ENCODE assay signal across 16 cellular contexts in genomic region chr1:11746092-11746491, GRCh38. TPM values are rescaled to one million over a fixed set of nuclear protein-coding genes. Genes with fewer than 3 reads are reported as not detected.
DNase-seq lines count a peak whose midpoint lies in the region; ATAC-seq, FAIRE-seq and TF ChIP-seq lines count a peak whose summit lies in the region.
"Had no signal": no experiment of that assay in that cellular context is flagged by ENCODE, and none has a peak within 500 bp of the region (broad histone marks: within the 10 kb centered on the region; RNA-seq: fewer than 3 reads in every experiment).

No MANE protein-coding gene starts in this region.

- DNase-seq in SK-N-SH: no peak
- DNase-seq in NB4 (ENCODE audit: low read depth): peak; percentile 27
- DNase-seq in effector memory CD8-positive, alpha-beta T cell: no peak
- DNase-seq in small intestine: peak; percentile 38
- no peak for DNase-seq in NCI-H2107 treated with DMSO at 0.1 percent for 48 hours (lab: John Stamatoyannopoulos, UW; ENCODE audit: unreplicated experiment)
- DNase-seq in stimulated activated CD4-positive, alpha-beta T cell treated with anti-CD3 and anti-CD28 coated beads, Interleukin-4, amount 100 ng/mL, for 4 hours: no peak
- DNase-seq: dorsolateral prefrontal cortex; MG63; NCI-H1694 treated with DMSO at 0.1 percent for 48 hours; NCI-H446 treated with DMSO at 0.1 percent for 48 hours; stimulated activated naive CD4-positive, alpha-beta T cell; transverse colon had no signal

- no peak overlapping the region for H3K4me2 ChIP-seq in SK-N-SH

- peak overlapping the region; percentile 54 to 75 for H3K27ac Mint-ChIP-seq in effector memory CD8-positive, alpha-beta T cell

- 81% methylated on average over 6 of the region's 6 CpGs for WGBS in SK-N-SH (ENCODE audit: low lambda C conversion rate)
- 17 to 64% (median 46%) methylated on average over 6 of the region's 6 CpGs for WGBS in small intestine, 3 donors

- no peaks in the 10 kb centered on the region for H3K9me3 Mint-ChIP-seq in effector memory CD8-positive, alpha-beta T cell

- ATAC-seq in SK-N-SH treated with all-trans-retinoic acid at 6 μM for 48 hours (no peak), HG03280 (IDR thresholded peaks at IDR 0.05; ENCODE audit: unreplicated experiment) (no peak)
- no peak for ATAC-seq in effector memory CD8-positive, alpha-beta T cell (replicated peaks)

- CTCF ChIA-PET in SK-N-SH (lab: Yijun Ruan, JAX): no interaction called here

- TF ChIP-seq EP300 in SK-N-SH (IDR thresholded peaks at IDR 0.05; ENCODE audit: borderline replicate concordance in 1 of 2, low read depth in 1 of 2, low read length in 1 of 2): no peak

- H3K79me2 ChIP-seq in SK-N-SH (ENCODE audit: insufficient read depth): peaks cover 4% of the 10 kb centered on the region; the same call in 1 of the 2 replicates

- no peak for TF ChIP-seq CTCF in SK-N-SH (IDR thresholded peaks at IDR 0.05)
- TF ChIP-seq CTCF in NB4 (IDR thresholded peaks at IDR 0.05; ENCODE audit: low read depth, low read length): no peak

- POLR2A ChIA-PET in SK-N-SH (lab: Yijun Ruan, JAX): no interaction called here

- H3K4me3 ChIP-seq in SK-N-SH (ENCODE audit: low read depth in 2 of 2, low read length in 1 of 2): no peak overlapping the region
- no peak overlapping the region for H3K4me3 ChIP-seq in NB4 (ENCODE audit: low read depth, low read length)
- H3K4me3 ChIP-seq in small intestine (ENCODE audit: low read depth in 1 of 2, low read length in 2 of 2): no peak overlapping the region
- H3K4me3 ChIP-seq: dorsolateral prefrontal cortex, esophagus muscularis mucosa, MG63, transverse colon had no signal

- no peaks in the 10 kb centered on the region for H3K9me2 ChIP-seq in SK-N-SH

- no peak for TF ChIP-seq POLR2A in NB4 (IDR thresholded peaks at IDR 0.05; ENCODE audit: extremely low read depth, insufficient read length)

- no peaks in the 10 kb centered on the region for H3K27me3 Mint-ChIP-seq in effector memory CD8-positive, alpha-beta T cell

- H3K4me1 ChIP-seq in SK-N-SH (ENCODE audit: control insufficient read depth in 1 of 2, insufficient read depth in 2 of 2, low read depth in 1 of 2, low read length in 1 of 2): peaks cover 0 to 2% of the 10 kb centered on the region in 2 experiments; a peak in 1 of 4 replicates
- H3K4me1 ChIP-seq in small intestine (ENCODE audit: control insufficient read depth in 2 of 2, insufficient read depth in 1 of 2, low read depth in 1 of 2, low read length in 1 of 2): no peaks in the 10 kb centered on the region

- H3K27ac ChIP-seq in SK-N-SH (ENCODE audit: low read depth in 2 of 2, low read length in 1 of 2) (no peak overlapping the region), small intestine (ENCODE audit: low read depth in 1 of 2, low read length in 1 of 2) (no peak overlapping the region)
- H3K27ac ChIP-seq: esophagus muscularis mucosa, transverse colon had no signal

- no peak for TF ChIP-seq RAD21 in SK-N-SH (IDR thresholded peaks at IDR 0.05; ENCODE audit: low read length)

- H4K20me1 ChIP-seq in SK-N-SH (ENCODE audit: insufficient read depth): no peaks in the 10 kb centered on the region

- H3F3A ChIP-seq in SK-N-SH (replicated peaks; ENCODE audit: insufficient read depth): no peaks in the 10 kb centered on the region

- H3K27me3 ChIP-seq in SK-N-SH (ENCODE audit: insufficient read depth) (no peaks in the 10 kb centered on the region), small intestine (ENCODE audit: control insufficient read depth in 2 of 2, insufficient read depth in 2 of 2, low read length in 2 of 2) (no peaks in the 10 kb centered on the region)
- H3K27me3 ChIP-seq: dorsolateral prefrontal cortex, esophagus muscularis mucosa, MG63, transverse colon had no signal

- H3K36me3 Mint-ChIP-seq in effector memory CD8-positive, alpha-beta T cell (ENCODE audit: insufficient read depth): peaks cover 11% of the 10 kb centered on the region

- H3K4me1 Mint-ChIP-seq in effector memory CD8-positive, alpha-beta T cell (ENCODE audit: low read depth in 2 of 2): peaks cover 38 to 44% of the 10 kb centered on the region in 2 donors

- H3K9ac ChIP-seq in SK-N-SH: no peak overlapping the region

- no peak overlapping the region for H3K4me3 Mint-ChIP-seq in effector memory CD8-positive, alpha-beta T cell

- H3K36me3 ChIP-seq in SK-N-SH (replicated peaks in 1 of 2; ENCODE audit: control insufficient read depth in 1 of 2, insufficient read depth in 2 of 2, low read length in 1 of 2) (peaks cover 4 to 10% of the 10 kb centered on the region in 2 experiments), small intestine (ENCODE audit: control insufficient read depth in 2 of 2, insufficient read depth in 2 of 2, low read length in 2 of 2) (peaks cover 0 to 5% of the 10 kb centered on the region in 2 donors)

- FAIRE-seq in small intestine (lab: Jason Lieb, UNC): no peak
- FAIRE-seq: A204.1 had no signal

- H2AFZ ChIP-seq in SK-N-SH (ENCODE audit: low read depth): no peak overlapping the region

- H3K9me3 ChIP-seq in SK-N-SH (no peaks in the 10 kb centered on the region), small intestine (ENCODE audit: control insufficient read depth, low read depth) (no peaks in the 10 kb centered on the region)
- H3K9me3 ChIP-seq: esophagus muscularis mucosa, MG63, transverse colon had no signal

TF ChIP-seq in SK-N-SH, 30 proteins besides CTCF, POLR2A, EP300 and RAD21:
- TF ChIP-seq ZBTB33 (IDR thresholded peaks at IDR 0.05; ENCODE audit: borderline replicate concordance, low read depth) (no peak), NFIC (IDR thresholded peaks at IDR 0.05; ENCODE audit: borderline replicate concordance) (no peak), FOSL2 (IDR thresholded peaks at IDR 0.05; ENCODE audit: borderline replicate concordance, low read depth) (peak; percentile 21; the same call in 1 of the 2 replicates)
TF ChIP-seq in SK-N-SH: peak in this region for 1.

TF ChIP-seq in SK-N-SH treated with all-trans-retinoic acid at 6 μM for 48 hours, 23 proteins besides CTCF, POLR2A, EP300 and RAD21 (continues in another document):
- TF ChIP-seq ISL1 (CRISPR knock-in tag; IDR thresholded peaks at IDR 0.05) (no peak), GLIS3 (CRISPR knock-in tag; IDR thresholded peaks at IDR 0.05) (no peak), ESRRG (CRISPR knock-in tag; IDR thresholded peaks at IDR 0.05) (no peak), ZNF8 (CRISPR knock-in tag; IDR thresholded peaks at IDR 0.05) (no peak), ARNTL (CRISPR knock-in tag; IDR thresholded peaks at IDR 0.05; ENCODE audit: borderline replicate concordance, low read depth) (no peak), TSHZ2 (CRISPR knock-in tag; IDR thresholded peaks at IDR 0.05) (no peak)

RNA-seq across cellular contexts. Expression of gene AGTRAP, which starts 10.2 kb away (rescaled TPM):
- polyA plus RNA-seq in SK-N-SH (2012; rRNA removed) (45.1 and 66.2 TPM in 2 replicates), small intestine (10 to 100 TPM in 1 of 3 donors, 1 to 10 TPM in 2; 5.6 to 54.9 (median 9.5) TPM)
- polyA plus RNA-seq in SK-N-SH (2012; cell fraction: cytosol; rRNA removed): 24.0 and 36.4 TPM in 2 replicates
- polyA plus RNA-seq in SK-N-SH (2012; cell fraction: nucleus; rRNA removed): 58.7 and 62.0 TPM in 2 replicates

RNA-seq across cellular contexts. Expression of gene C1orf167, which starts 15.9 kb away (rescaled TPM):
- polyA plus RNA-seq in SK-N-SH (2012; rRNA removed) (0.10 TPM in 1 of 2 replicates, not detected in the other), small intestine (1 to 10 TPM; 1.3 to 2.4 (median 1.4) TPM)
- polyA plus RNA-seq in SK-N-SH (2012; cell fraction: cytosol; rRNA removed): 0.05 TPM in 1 of 2 replicates, not detected in the other
- 0.07 and 0.08 TPM in 2 replicates for polyA plus RNA-seq in SK-N-SH (2012; cell fraction: nucleus; rRNA removed)

RNA-seq across cellular contexts. Expression of gene DRAXIN, which starts 54.6 kb away (rescaled TPM):
- polyA plus RNA-seq in SK-N-SH (2012; rRNA removed): 0.57 and 0.97 TPM in 2 replicates
- 0.46 and 0.72 TPM in 2 replicates for polyA plus RNA-seq in SK-N-SH (2012; cell fraction: cytosol; rRNA removed)
- polyA plus RNA-seq in SK-N-SH (2012; cell fraction: nucleus; rRNA removed): 0.68 and 0.74 TPM in 2 replicates
- polyA plus RNA-seq in small intestine: under 1 TPM in 1 of 3 donors, not detected in 2; 0.07 TPM

RNA-seq across cellular contexts. Expression of gene MTHFR, which starts 59.7 kb away (rescaled TPM):
- polyA plus RNA-seq in SK-N-SH (2012; rRNA removed) (5.3 and 7.6 TPM in 2 replicates), small intestine (10 to 100 TPM; 11.2 to 20.1 (median 14.1) TPM)
- 2.8 and 3.5 TPM in 2 replicates for polyA plus RNA-seq in SK-N-SH (2012; cell fraction: cytosol; rRNA removed)
- 18.8 and 23.8 TPM in 2 replicates for polyA plus RNA-seq in SK-N-SH (2012; cell fraction: nucleus; rRNA removed)

RNA-seq across cellular contexts. Expression of gene CLCN6, which starts 59.9 kb away (rescaled TPM):
- polyA plus RNA-seq in SK-N-SH (2012; rRNA removed) (7.4 and 8.3 TPM in 2 replicates), small intestine (10 to 100 TPM in 2 of 3 donors, 1 to 10 TPM in 1; 9.2 to 13.9 (median 10.4) TPM)
- 4.3 and 4.7 TPM in 2 replicates for polyA plus RNA-seq in SK-N-SH (2012; cell fraction: cytosol; rRNA removed)
- polyA plus RNA-seq in SK-N-SH (2012; cell fraction: nucleus; rRNA removed): 31.6 and 35.7 TPM in 2 replicates

Comparison
In these comparisons a context has a peak if more than half of its experiments do, and no peak if none do; other contexts are left out.
1. DNase-seq: peak in NB4 (single experiment) and small intestine (single experiment); none in SK-N-SH (single experiment), effector memory CD8-positive, alpha-beta T cell (0 of 3), NCI-H2107 treated with DMSO at 0.1 percent for 48 hours (single experiment) and stimulated activated CD4-positive, alpha-beta T cell treated with anti-CD3 and anti-CD28 coated beads, Interleukin-4, amount 100 ng/mL, for 4 hours (0 of 2).